In genomic region chr4:186792994-186793393, GRCh38 we compare ENCODE assay signal across 19 cellular contexts.
DNase-seq lines count a peak whose midpoint lies in the region; ATAC-seq and TF ChIP-seq lines count a peak whose summit lies in the region.
"Had no signal": no experiment of that assay in that cellular context is flagged by ENCODE, and none has a peak within 500 bp of the region (broad histone marks: within the 10 kb centered on the region; RNA-seq: fewer than 3 reads in every experiment).

No MANE protein-coding gene starts in this region.

- ATAC-seq in HG03460 (IDR thresholded peaks at IDR 0.05; ENCODE audit: unreplicated experiment) (no peak), HG03045 (IDR thresholded peaks at IDR 0.05; ENCODE audit: unreplicated experiment) (no peak)
- ATAC-seq: activated CD4-positive, alpha-beta T cell treated with anti-CD3 and anti-CD28 coated beads for 36 hours; CD8-positive, alpha-beta T cell had no signal

- no peak for TF ChIP-seq CTCF in astrocyte of the spinal cord (IDR thresholded peaks at IDR 0.05; ENCODE audit: low read depth, low read length)

- H3K4me3 ChIP-seq in astrocyte of the spinal cord (ENCODE audit: low read depth, low read length): no peak overlapping the region

- in situ Hi-C loops in astrocyte of the spinal cord (cut with HindIII; ENCODE audit: low sequenced_read_pairs): no loop called here

- DNase-seq in NCI-H1694 treated with DMSO at 0.1 percent for 48 hours (lab: John Stamatoyannopoulos, UW) (peak; percentile 2), NCI-H1694 (lab: John Stamatoyannopoulos, UW) (no peak), astrocyte of the spinal cord (ENCODE audit: low read depth, low spot score) (peak; percentile 69), hepatic stellate cell (ENCODE audit: low spot score) (peak; percentile 21), middle frontal gyrus (ENCODE audit: extremely low spot score, low spot score) (no peak), DMS114 treated with DMSO at 0.1 percent for 48 hours (lab: John Stamatoyannopoulos, UW; ENCODE audit: unreplicated experiment) (no peak)
- DNase-seq: 8988T; activated CD4-positive, alpha-beta T cell treated with anti-CD3 and anti-CD28 coated beads for 36 hours; activated T-cell treated with anti-CD3 and anti-CD28 coated beads for 4 hours; CD8-positive, alpha-beta T cell; effector memory CD4-positive, alpha-beta T cell; immature natural killer cell; KG1; NCI-H1436; nucleus accumbens; stimulated activated CD4-positive, alpha-beta T cell treated with anti-CD3 and anti-CD28 coated beads, Interleukin-4, amount 100 ng/mL, for 4 hours; T1000 had no signal

Comparison
In these comparisons a context has a peak if more than half of its experiments do, and no peak if none do; other contexts are left out.
1. DNase-seq: peak in NCI-H1694 treated with DMSO at 0.1 percent for 48 hours (single experiment), astrocyte of the spinal cord (single experiment) and hepatic stellate cell (single experiment); none in NCI-H1694 (single experiment), middle frontal gyrus (single experiment) and DMS114 treated with DMSO at 0.1 percent for 48 hours (single experiment).